5 cellular contexts compared by ENCODE assay signal in genomic region chr19:19106938-19107337, GRCh38. TPM values are rescaled to one million over a fixed set of nuclear protein-coding genes. Genes with fewer than 3 reads are reported as not detected.
DNase-seq lines count a peak whose midpoint lies in the region; ATAC-seq, FAIRE-seq and TF ChIP-seq lines count a peak whose summit lies in the region.
"Not testable (repeated sequence)": the region's sequence is repeated elsewhere in the genome, so short reads cannot be mapped to it uniquely, and the experiment has no call there.

No MANE protein-coding gene starts in this region.

- H3K79me2 ChIP-seq in K562 (ENCODE audit: control insufficient read depth, insufficient read depth, low read length); HepG2 (ENCODE audit: insufficient read depth, low read length): not testable (repeated sequence)

- in situ Hi-C loops in K562 (cut with MboI); HepG2 (cut with HindIII; ENCODE audit: extremely low pct_ligation_motif_present, low pct_unique_long_range_greater_than_20kb): not testable (repeated sequence)

- ATAC-seq in T-helper 17 cell, K562, HepG2: not testable (repeated sequence)

- not testable (repeated sequence) for H3K4me1 Mint-ChIP-seq in T-helper 17 cell

- not testable (repeated sequence) for H2AFZ ChIP-seq in K562 (ENCODE audit: low read depth, low read length); HepG2 (ENCODE audit: low read length)

- TF ChIP-seq EP300 in K562 (IDR thresholded peaks at IDR 0.05; ENCODE audit: low read length); HepG2 (IDR thresholded peaks at IDR 0.05; ENCODE audit: low read depth in 2 of 2, low read length in 2 of 2); HepG2 (CRISPR knock-in tag; IDR thresholded peaks at IDR 0.05; ENCODE audit: borderline replicate concordance): not testable (repeated sequence)

- FAIRE-seq in K562 (lab: Jason Lieb, UNC); HepG2 (lab: Jason Lieb, UNC): not testable (repeated sequence)

- not testable (repeated sequence) for TF ChIP-seq RAD21 in K562 (CRISPR knock-in tag; conservative IDR thresholded peaks at IDR 0.05 in 1 of 2, IDR thresholded peaks at IDR 0.05 in 1 of 2); HepG2 (CRISPR knock-in tag; IDR thresholded peaks at IDR 0.05)

- not testable (repeated sequence) for H3K9me1 ChIP-seq in K562 (ENCODE audit: control insufficient read depth, insufficient read depth, low read length)

- H3K36me3 Mint-ChIP-seq in T-helper 17 cell (ENCODE audit: low read depth), result not testable (repeated sequence)

- not testable (repeated sequence) for H3K27me3 Mint-ChIP-seq in T-helper 17 cell

- H3K36me3 ChIP-seq in BLaER1 (peaks cover 26% of the 10 kb centered on the region), K562 (ENCODE audit: control insufficient read depth, insufficient read depth, low read length) (peaks cover 22% of the 10 kb centered on the region; the same call in 1 of the 3 replicates)
- not testable (repeated sequence) for H3K36me3 ChIP-seq in HepG2 (replicated peaks in 1 of 2; ENCODE audit: control insufficient read depth in 1 of 2, insufficient read depth in 2 of 2, low read length in 2 of 2); vagina

- CTCF ChIA-PET in K562 (lab: Yijun Ruan, JAX; ENCODE audit: low intra/inter-chr PET ratio); HepG2 (lab: Yijun Ruan, JAX; ENCODE audit: low intra/inter-chr PET ratio, low total read pairs): not testable (repeated sequence)

- DNase-seq in T-helper 17 cell; K562 (ENCODE audit: extremely low read depth in 1 of 4, low spot score in 3 of 4); HepG2 (ENCODE audit: low spot score); vagina (ENCODE audit: extremely low spot score in 2 of 2): not testable (repeated sequence)

- TF ChIP-seq POLR2A in K562 (conservative IDR thresholded peaks at IDR 0.05); HepG2 (IDR thresholded peaks at IDR 0.05; ENCODE audit: insufficient read depth in 1 of 2, low read depth in 2 of 2, low read length in 2 of 2); vagina (IDR thresholded peaks at IDR 0.05): not testable (repeated sequence)

- H4K20me1 ChIP-seq in BLaER1, result peaks cover 22% of the 10 kb centered on the region
- H4K20me1 ChIP-seq in K562 (replicated peaks; ENCODE audit: control insufficient read depth, insufficient read depth, low read length); HepG2 (ENCODE audit: insufficient read depth, low read length): not testable (repeated sequence)

- not testable (repeated sequence) for H3K4me3 ChIP-seq in BLaER1; K562; HepG2 (replicated peaks in 1 of 3; ENCODE audit: insufficient read depth in 1 of 3, low read depth in 2 of 3, low read length in 3 of 3); vagina

- H3K27ac ChIP-seq in BLaER1; K562 (ENCODE audit: extremely low read depth, low read depth, low read length); HepG2 (ENCODE audit: extremely low read length, insufficient read depth, low read length): not testable (repeated sequence)
- peak overlapping the region; percentile 83 for H3K27ac ChIP-seq in vagina

- peak overlapping the region; percentile 29 for H3K27ac Mint-ChIP-seq in T-helper 17 cell

- WGBS in K562 (ENCODE audit: insufficient coverage, low coverage, missing lambda C conversion rate), result 95% methylated on average over 4 of the region's 7 CpGs
- WGBS in HepG2 (ENCODE audit: low lambda C conversion rate), result 99% methylated on average over 7 of the region's 7 CpGs

- not testable (repeated sequence) for H3K27me3 ChIP-seq in BLaER1; K562 (ENCODE audit: control insufficient read depth in 2 of 2, insufficient read depth in 2 of 2, low read length in 2 of 2); HepG2 (ENCODE audit: control insufficient read depth in 1 of 2, insufficient read depth in 2 of 2, low read length in 2 of 2); vagina

- H3K9ac ChIP-seq in BLaER1; K562 (ENCODE audit: insufficient read depth in 1 of 2, low read depth in 2 of 2, low read length in 2 of 2); HepG2 (ENCODE audit: insufficient read depth, low read depth, low read length): not testable (repeated sequence)

- TF ChIP-seq CTCF in K562 (IDR thresholded peaks at IDR 0.05 in 2 of 3, conservative IDR thresholded peaks at IDR 0.05 in 1 of 3; ENCODE audit: insufficient read depth in 2 of 3, low read depth in 1 of 3, low read length in 3 of 3); HepG2 (CRISPR knock-in tag; IDR thresholded peaks at IDR 0.05); vagina (IDR thresholded peaks at IDR 0.05): not testable (repeated sequence)

- intact Hi-C loops in K562 (cut with micrococcal nuclease); HepG2 (cut with micrococcal nuclease; ENCODE audit: unreplicated experiment); vagina (cut with DNase I): not testable (repeated sequence)

- POLR2A ChIA-PET in K562 (lab: Yijun Ruan, JAX); HepG2 (lab: Yijun Ruan, JAX): not testable (repeated sequence)

- peaks cover 66% of the 10 kb centered on the region for H3K4me1 ChIP-seq in BLaER1
- peaks cover 14 to 45% of the 10 kb centered on the region in 2 experiments for H3K4me1 ChIP-seq in K562 (replicated peaks in 1 of 2; ENCODE audit: control insufficient read depth in 2 of 2, insufficient read depth in 2 of 2, low read length in 2 of 2)
- peaks cover 51% of the 10 kb centered on the region for H3K4me1 ChIP-seq in HepG2 (ENCODE audit: insufficient read depth, low read length)
- H3K4me1 ChIP-seq in vagina, result peaks cover 53% of the 10 kb centered on the region

- not testable (repeated sequence) for H3K9me3 ChIP-seq in BLaER1; T-helper 17 cell (ENCODE audit: control insufficient read depth, low read length, poor library complexity, severe bottlenecking); K562 (replicated peaks; ENCODE audit: control insufficient read depth, insufficient read depth, low read depth, low read length); HepG2 (ENCODE audit: low read length); vagina

- not testable (repeated sequence) for BruUV-seq in K562 (replicated peaks; lab: Mats Ljungman, UMichigan); HepG2 (replicated peaks; lab: Mats Ljungman, UMichigan)

- peak overlapping the region; percentile 94 for H3K4me2 ChIP-seq in BLaER1
- H3K4me2 ChIP-seq in K562 (ENCODE audit: insufficient read depth, low read length); HepG2 (ENCODE audit: low read depth, low read length): not testable (repeated sequence)

- H3K4me3 Mint-ChIP-seq in T-helper 17 cell, result not testable (repeated sequence)

RNA-seq across cellular contexts. Expression of gene TMEM161A, which starts 31.3 kb away (rescaled TPM):
- total RNA-seq in T-helper 17 cell (10 to 100 TPM; 13.1 to 13.7 TPM), K562 (2014; rRNA removed) (77.2 and 105 TPM in 2 replicates), K562 (2014; rRNA removed; fragmentation: Illumina TruSeq; extraction: Trizol) (15.4 and 24.5 TPM in 2 replicates), K562 (2015; rRNA removed; fragmentation: Illumina TruSeq; extraction: Trizol) (33.8 and 38.9 TPM in 2 replicates), K562 (2021) (76.7 and 81.2 TPM in 2 replicates), HepG2 (2016; rRNA removed; fragmentation: Illumina TruSeq; extraction: Trizol) (10.3 and 25.9 TPM in 2 replicates), vagina (31.7 TPM)
- total RNA-seq in K562 (2011; cell fraction: chromatin; rRNA removed; ENCODE audit: low replicate concordance), result 61.8 and 208 TPM in 2 replicates
- total RNA-seq in K562 (2011; cell fraction: nucleolus; rRNA removed), result 275 and 276 TPM in 2 replicates
- total RNA-seq in K562 (2011; cell fraction: nucleoplasm; rRNA removed), result 120 and 154 TPM in 2 replicates
- polyA plus RNA-seq in K562 (2011; rRNA removed) (42.5 and 66.4 TPM in 2 replicates), K562 (2014; fragmentation: Illumina TruSeq; extraction: Trizol) (29.2 and 68.5 TPM in 2 replicates), K562 (2014; fragmentation: Nextera tagmentation; extraction: Ambion mirVana) (1 to 10 TPM in 1 of 2 experiments, under 1 TPM in 1; 0.63 to 4.7 TPM), K562 (2014; rRNA removed) (92.3 and 98.4 TPM in 2 replicates), HepG2 (2011; rRNA removed) (31.4 and 42.7 TPM in 2 replicates)
- 82.2 and 238 TPM in 2 replicates for polyA plus RNA-seq in K562 (2011; cell fraction: cytosol; rRNA removed)
- 177 and 332 TPM in 2 replicates for polyA plus RNA-seq in K562 (2011; cell fraction: nucleus; rRNA removed)
- 45.4 and 63.2 TPM in 2 replicates for polyA plus RNA-seq in K562 (2012)
- 35.9 and 53.2 TPM in 2 replicates for polyA minus RNA-seq in K562 (2011; rRNA and poly(A)+ RNA removed)
- polyA minus RNA-seq in K562 (2011; cell fraction: cytosol; rRNA and poly(A)+ RNA removed), result 52.1 and 59.5 TPM in 2 replicates
- 89.7 and 90.0 TPM in 2 replicates for polyA minus RNA-seq in K562 (2011; cell fraction: nucleus; rRNA and poly(A)+ RNA removed)
- 8.7 and 12.1 TPM in 2 replicates for total RNA-seq in HepG2 (2016; cell fraction: cytosol; rRNA removed; fragmentation: Illumina TruSeq; extraction: Trizol; ENCODE audit: low read depth)
- total RNA-seq in HepG2 (2016; cell fraction: insoluble cytoplasmic fraction; rRNA removed; fragmentation: Illumina TruSeq; extraction: Trizol), result 7.7 and 28.3 TPM in 2 replicates
- total RNA-seq in HepG2 (2016; cell fraction: membrane; rRNA removed; fragmentation: Illumina TruSeq; extraction: Trizol), result 7.4 and 8.8 TPM in 2 replicates
- 36.6 and 39.6 TPM in 2 replicates for total RNA-seq in HepG2 (2016; cell fraction: nucleus; rRNA removed; fragmentation: Illumina TruSeq; extraction: Trizol)
- 22.8 and 35.4 TPM in 2 replicates for polyA plus RNA-seq in HepG2 (2011; cell fraction: cytosol; rRNA removed)
- 190 and 235 TPM in 2 replicates for polyA plus RNA-seq in HepG2 (2011; cell fraction: nucleus; rRNA removed)
- polyA plus RNA-seq in HepG2 (2012), result 15.9 and 23.9 TPM in 2 replicates
- 6.6 and 8.6 TPM in 2 replicates for polyA plus RNA-seq in HepG2 (2016; cell fraction: cytosol; fragmentation: Illumina TruSeq; extraction: Trizol; ENCODE audit: low read depth)
- 8.4 and 9.9 TPM in 2 replicates for polyA plus RNA-seq in HepG2 (2016; cell fraction: insoluble cytoplasmic fraction; fragmentation: Illumina TruSeq; extraction: Trizol; ENCODE audit: low read depth)
- polyA plus RNA-seq in HepG2 (2016; cell fraction: membrane; fragmentation: Illumina TruSeq; extraction: Trizol; ENCODE audit: low read depth), result 8.4 and 9.5 TPM in 2 replicates
- 56.7 and 60.0 TPM in 2 replicates for polyA plus RNA-seq in HepG2 (2016; cell fraction: nucleus; fragmentation: Illumina TruSeq; extraction: Trizol; ENCODE audit: insufficient read depth, low read depth)
- polyA minus RNA-seq in HepG2 (2011; rRNA and poly(A)+ RNA removed; ENCODE audit: low replicate concordance), result 88.8 and 105 TPM in 2 replicates
- 24.3 and 32.2 TPM in 2 replicates for polyA minus RNA-seq in HepG2 (2011; cell fraction: cytosol; rRNA and poly(A)+ RNA removed)
- 57.3 and 75.8 TPM in 2 replicates for polyA minus RNA-seq in HepG2 (2011; cell fraction: nucleus; rRNA and poly(A)+ RNA removed)

RNA-seq across cellular contexts. Expression of gene SLC25A42, which starts 43.1 kb away (rescaled TPM):
- total RNA-seq in T-helper 17 cell (10 to 100 TPM; 17.1 to 18.9 TPM), K562 (2014; rRNA removed) (14.1 and 15.1 TPM in 2 replicates), K562 (2014; rRNA removed; fragmentation: Illumina TruSeq; extraction: Trizol) (7.9 and 10.5 TPM in 2 replicates), K562 (2015; rRNA removed; fragmentation: Illumina TruSeq; extraction: Trizol) (8.7 and 9.9 TPM in 2 replicates), K562 (2021) (30.2 and 32.2 TPM in 2 replicates), HepG2 (2016; rRNA removed; fragmentation: Illumina TruSeq; extraction: Trizol) (13.5 and 18.3 TPM in 2 replicates), vagina (6.6 TPM)
- 32.0 and 85.4 TPM in 2 replicates for total RNA-seq in K562 (2011; cell fraction: chromatin; rRNA removed; ENCODE audit: low replicate concordance)
- total RNA-seq in K562 (2011; cell fraction: nucleolus; rRNA removed), result 50.1 and 57.7 TPM in 2 replicates
- 45.2 and 57.4 TPM in 2 replicates for total RNA-seq in K562 (2011; cell fraction: nucleoplasm; rRNA removed)
- polyA plus RNA-seq in K562 (2011; rRNA removed) (17.0 and 19.4 TPM in 2 replicates), K562 (2014; fragmentation: Illumina TruSeq; extraction: Trizol) (16.4 and 23.3 TPM in 2 replicates), K562 (2014; fragmentation: Nextera tagmentation; extraction: Ambion mirVana) (1 to 10 TPM in 1 of 2 experiments, under 1 TPM in 1; 0.59 to 2.0 TPM), K562 (2014; rRNA removed) (24.7 and 25.5 TPM in 2 replicates), HepG2 (2011; rRNA removed) (12.8 and 13.0 TPM in 2 replicates)
- polyA plus RNA-seq in K562 (2011; cell fraction: cytosol; rRNA removed), result 21.5 and 36.4 TPM in 2 replicates
- 66.0 and 91.7 TPM in 2 replicates for polyA plus RNA-seq in K562 (2011; cell fraction: nucleus; rRNA removed)
- polyA plus RNA-seq in K562 (2012), result 17.8 and 23.7 TPM in 2 replicates
- 6.5 and 10.2 TPM in 2 replicates for polyA minus RNA-seq in K562 (2011; rRNA and poly(A)+ RNA removed)
- 11.4 and 14.1 TPM in 2 replicates for polyA minus RNA-seq in K562 (2011; cell fraction: cytosol; rRNA and poly(A)+ RNA removed)
- polyA minus RNA-seq in K562 (2011; cell fraction: nucleus; rRNA and poly(A)+ RNA removed), result 13.1 and 13.3 TPM in 2 replicates
- total RNA-seq in HepG2 (2016; cell fraction: cytosol; rRNA removed; fragmentation: Illumina TruSeq; extraction: Trizol; ENCODE audit: low read depth), result 7.8 and 11.9 TPM in 2 replicates
- 11.8 and 19.3 TPM in 2 replicates for total RNA-seq in HepG2 (2016; cell fraction: insoluble cytoplasmic fraction; rRNA removed; fragmentation: Illumina TruSeq; extraction: Trizol)
- 17.0 and 18.4 TPM in 2 replicates for total RNA-seq in HepG2 (2016; cell fraction: membrane; rRNA removed; fragmentation: Illumina TruSeq; extraction: Trizol)
- total RNA-seq in HepG2 (2016; cell fraction: nucleus; rRNA removed; fragmentation: Illumina TruSeq; extraction: Trizol), result 11.9 and 13.2 TPM in 2 replicates
- 9.1 and 13.2 TPM in 2 replicates for polyA plus RNA-seq in HepG2 (2011; cell fraction: cytosol; rRNA removed)
- polyA plus RNA-seq in HepG2 (2011; cell fraction: nucleus; rRNA removed), result 30.2 and 33.7 TPM in 2 replicates
- polyA plus RNA-seq in HepG2 (2012), result 8.4 and 11.8 TPM in 2 replicates
- polyA plus RNA-seq in HepG2 (2016; cell fraction: cytosol; fragmentation: Illumina TruSeq; extraction: Trizol; ENCODE audit: low read depth), result 6.8 and 7.9 TPM in 2 replicates
- polyA plus RNA-seq in HepG2 (2016; cell fraction: insoluble cytoplasmic fraction; fragmentation: Illumina TruSeq; extraction: Trizol; ENCODE audit: low read depth), result 13.4 and 18.3 TPM in 2 replicates
- polyA plus RNA-seq in HepG2 (2016; cell fraction: membrane; fragmentation: Illumina TruSeq; extraction: Trizol; ENCODE audit: low read depth), result 10.4 and 12.8 TPM in 2 replicates
- polyA plus RNA-seq in HepG2 (2016; cell fraction: nucleus; fragmentation: Illumina TruSeq; extraction: Trizol; ENCODE audit: insufficient read depth, low read depth), result 30.3 and 30.4 TPM in 2 replicates
- 2.5 and 24.9 TPM in 2 replicates for polyA minus RNA-seq in HepG2 (2011; rRNA and poly(A)+ RNA removed; ENCODE audit: low replicate concordance)
- polyA minus RNA-seq in HepG2 (2011; cell fraction: cytosol; rRNA and poly(A)+ RNA removed), result 5.7 and 5.9 TPM in 2 replicates
- polyA minus RNA-seq in HepG2 (2011; cell fraction: nucleus; rRNA and poly(A)+ RNA removed), result 7.7 and 8.0 TPM in 2 replicates
